In the genomic region with DNA sequence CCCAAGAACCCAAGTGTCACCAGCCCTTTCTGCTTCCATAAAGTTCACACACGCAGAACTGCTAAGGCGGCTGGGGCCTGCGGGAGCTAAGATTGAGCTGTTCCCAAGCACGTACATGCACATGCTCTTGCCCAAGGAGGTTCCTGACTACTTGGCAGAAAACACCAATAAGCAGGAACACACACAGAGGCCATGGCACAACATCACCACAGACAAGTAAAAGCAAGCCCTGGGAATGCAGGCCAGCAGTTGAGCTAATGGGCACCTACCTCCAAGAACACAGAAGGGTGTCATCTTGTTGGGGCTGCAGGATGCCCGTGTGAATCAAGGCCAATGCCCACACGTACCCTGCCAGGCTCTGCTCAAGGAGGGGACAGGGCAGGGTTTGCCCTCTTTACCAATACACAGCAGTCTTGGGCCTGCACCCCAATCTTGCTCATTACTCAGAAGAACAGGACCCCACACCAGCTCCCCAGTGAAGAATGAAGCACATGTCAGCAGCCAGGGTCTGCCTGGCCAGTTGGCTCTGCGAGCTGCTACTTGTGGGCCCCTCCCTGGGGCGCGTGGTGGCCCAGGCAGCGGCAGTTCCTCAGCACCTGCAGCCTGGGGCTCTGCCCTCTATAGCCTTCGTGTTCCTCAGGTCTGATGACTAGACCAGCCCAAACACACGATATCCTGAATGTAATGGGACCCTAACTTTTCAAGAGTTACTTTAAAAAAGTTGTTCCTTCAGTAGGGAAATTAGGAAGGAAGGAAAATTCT, we compare ENCODE assay signal across 21 cellular contexts.
"Had no signal": no experiment of that assay in that cellular context is flagged by ENCODE, and none has a peak within 500 bp of the region (broad histone marks: within the 10 kb centered on the region; RNA-seq: fewer than 3 reads in every experiment).

No MANE protein-coding gene starts in this region.

- H3K4me1 Mint-ChIP-seq: activated naive CD8-positive, alpha-beta T cell treated with anti-CD3 and anti-CD28 coated beads, Interleukin-2, amount 10 ng/mL, durations not matched to agents 7 days and 5 days; activated T-helper 17 cell treated with anti-CD3 and anti-CD28 coated beads, Interleukin-2, amount 50 U/mL, for 72 hours; memory B cell; T-cell had no signal

- H3K36me3 ChIP-seq: cardiac muscle cell had no signal

- H3K4me3 Mint-ChIP-seq: activated CD8-positive, alpha-beta T cell treated with anti-CD3 and anti-CD28 coated beads, Interleukin-2, amount 10 ng/mL, durations not matched to agents 7 days and 5 days; activated naive CD8-positive, alpha-beta T cell treated with anti-CD3 and anti-CD28 coated beads, Interleukin-2, amount 10 ng/mL, durations not matched to agents 7 days and 5 days; activated T-helper 17 cell treated with anti-CD3 and anti-CD28 coated beads, Interleukin-2, amount 50 U/mL, for 72 hours; dendritic cell treated with granulocyte-macrophage colony-stimulating factor and Interleukin-4, amounts not matched to agents 40 ng/mL and 50 ng/mL, for 4 days; memory B cell; nephron progenitor cell; T-cell had no signal

- H3K9me3 ChIP-seq: esophagus muscularis mucosa, heart left ventricle, upper lobe of left lung had no signal

- H3K27me3 Mint-ChIP-seq: activated naive CD8-positive, alpha-beta T cell treated with anti-CD3 and anti-CD28 coated beads, Interleukin-2, amount 10 ng/mL, durations not matched to agents 7 days and 5 days; activated T-helper 17 cell treated with anti-CD3 and anti-CD28 coated beads, Interleukin-2, amount 50 U/mL, for 72 hours; dendritic cell treated with granulocyte-macrophage colony-stimulating factor and Interleukin-4, amounts not matched to agents 40 ng/mL and 50 ng/mL, for 4 days; memory B cell; T-cell had no signal

- H3K27ac ChIP-seq: cardiac muscle cell, esophagus muscularis mucosa, heart left ventricle, upper lobe of left lung had no signal

- H3K4me3 ChIP-seq: cardiac muscle cell, esophagus muscularis mucosa, heart left ventricle, upper lobe of left lung had no signal

- ATAC-seq: activated CD8-positive, alpha-beta T cell treated with anti-CD3 and anti-CD28 coated beads, Interleukin-2, amount 10 ng/mL, durations not matched to agents 7 days and 5 days; activated T-helper 17 cell treated with anti-CD3 and anti-CD28 coated beads, Interleukin-2, amount 50 U/mL, for 72 hours; heart left ventricle; sciatic nerve; T-cell had no signal

- DNase-seq: activated CD4-positive, alpha-beta T cell treated with anti-CD3 and anti-CD28 coated beads for 1 hour; activated CD4-positive, alpha-beta T cell treated with anti-CD3 and anti-CD28 coated beads, Interleukin-2, amount 50 U/mL, for 1 hour; activated CD8-positive, alpha-beta T cell treated with anti-CD3 and anti-CD28 coated beads, Interleukin-2, amount 10 ng/mL, durations not matched to agents 7 days and 5 days; activated naive CD8-positive, alpha-beta T cell treated with anti-CD3 and anti-CD28 coated beads, Interleukin-2, amount 10 ng/mL, durations not matched to agents 7 days and 5 days; effector CD4-positive, alpha-beta T cell; heart left ventricle; left cardiac atrium; nephron progenitor cell; nucleus accumbens; stimulated activated CD4-positive, alpha-beta T cell treated with anti-CD3 and anti-CD28 coated beads, Interleukin-2, amount 100 ng/mL, for 48 hours; stimulated activated CD8-positive, alpha-beta memory T cell treated with anti-CD3 and anti-CD28 coated beads, Interleukin-4, amount 100 ng/mL, for 48 hours; stimulated activated naive CD4-positive, alpha-beta T cell; T-cell; T-helper 9 cell; upper lobe of left lung had no signal

- H3K4me1 ChIP-seq: esophagus muscularis mucosa, heart left ventricle, upper lobe of left lung had no signal

- H3K9me3 Mint-ChIP-seq: activated naive CD8-positive, alpha-beta T cell treated with anti-CD3 and anti-CD28 coated beads, Interleukin-2, amount 10 ng/mL, durations not matched to agents 7 days and 5 days; activated T-helper 17 cell treated with anti-CD3 and anti-CD28 coated beads, Interleukin-2, amount 50 U/mL, for 72 hours; dendritic cell treated with granulocyte-macrophage colony-stimulating factor and Interleukin-4, amounts not matched to agents 40 ng/mL and 50 ng/mL, for 4 days; memory B cell; nephron progenitor cell; T-cell had no signal

- H3K27ac Mint-ChIP-seq: activated T-helper 17 cell treated with anti-CD3 and anti-CD28 coated beads, Interleukin-2, amount 50 U/mL, for 72 hours; dendritic cell treated with granulocyte-macrophage colony-stimulating factor and Interleukin-4, amounts not matched to agents 40 ng/mL and 50 ng/mL, for 4 days; memory B cell; T-cell had no signal

- H3K27me3 ChIP-seq: cardiac muscle cell, esophagus muscularis mucosa, heart left ventricle, upper lobe of left lung had no signal
